ENCODE assay signal across 9 cellular contexts in the genomic region with DNA sequence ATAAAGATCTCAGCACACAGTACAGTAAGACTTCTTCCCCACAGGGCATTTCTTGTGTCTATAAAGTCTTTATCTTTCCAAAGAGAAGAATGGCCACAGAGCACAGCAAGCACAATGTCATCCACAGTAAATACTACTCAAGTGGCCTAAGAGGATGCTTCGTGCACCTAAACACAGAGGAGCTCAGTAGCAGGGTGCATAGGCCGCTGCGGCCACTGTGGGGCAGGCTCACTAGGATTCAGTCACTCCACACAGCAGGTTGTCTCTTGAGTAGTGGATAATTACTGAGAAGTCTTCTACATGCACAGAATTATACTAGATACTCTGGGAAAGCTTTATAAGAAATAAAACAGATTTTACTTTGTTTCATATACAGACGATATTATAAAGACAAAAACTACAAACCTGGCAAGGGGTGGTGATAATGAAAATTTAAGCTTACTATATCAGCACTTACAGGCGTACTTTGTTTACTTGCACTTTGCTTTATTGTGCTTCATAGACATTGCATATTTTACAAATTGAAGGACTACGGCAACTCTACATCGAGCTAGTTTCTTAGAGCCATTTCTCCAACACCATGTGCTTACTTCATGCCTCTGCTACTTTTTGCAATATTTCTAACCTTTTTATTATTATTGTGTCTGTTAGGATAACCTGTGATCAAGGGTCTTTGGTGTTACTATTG.
DNase-seq lines count a peak whose midpoint lies in the region; ATAC-seq and TF ChIP-seq lines count a peak whose summit lies in the region.
"Had no signal": no experiment of that assay in that cellular context is flagged by ENCODE, and none has a peak within 500 bp of the region (broad histone marks: within the 10 kb centered on the region; RNA-seq: fewer than 3 reads in every experiment).

No MANE protein-coding gene starts in this region.

- no peaks in the 10 kb centered on the region for H3K9me3 ChIP-seq in upper lobe of right lung

- H3K36me3 Mint-ChIP-seq in glutamatergic neuron (ENCODE audit: unreplicated experiment): no peaks in the 10 kb centered on the region

- H3K27ac ChIP-seq in upper lobe of right lung: no peak overlapping the region

- H3K4me1 Mint-ChIP-seq in glutamatergic neuron (ENCODE audit: low read depth, unreplicated experiment): peaks cover 3% of the 10 kb centered on the region

- H3K27ac Mint-ChIP-seq in glutamatergic neuron (ENCODE audit: unreplicated experiment): no peak overlapping the region

- no peak overlapping the region for H3K4me3 ChIP-seq in upper lobe of right lung

- peak; percentile 83 for ATAC-seq in upper lobe of right lung
- no peak for ATAC-seq in HG02973 (IDR thresholded peaks at IDR 0.05; ENCODE audit: unreplicated experiment)

- DNase-seq in stimulated activated CD4-positive, alpha-beta T cell treated with anti-CD3 and anti-CD28 coated beads, Interleukin-15, amount 100 ng/mL, for 24 hours: peak; percentile 22
- DNase-seq in stimulated activated CD4-positive, alpha-beta T cell treated with anti-CD3 and anti-CD28 coated beads, Interleukin-4, amount 100 ng/mL, for 24 hours: no peak
- DNase-seq in NCI-H82 (lab: John Stamatoyannopoulos, UW) (peak; percentile 43), glutamatergic neuron (peak; percentile 61), upper lobe of right lung (peak; percentile 72), NCI-H2196 treated with DMSO at 0.1 percent for 48 hours (lab: John Stamatoyannopoulos, UW; ENCODE audit: unreplicated experiment) (no peak)
- no peak for DNase-seq in stimulated activated naive CD4-positive, alpha-beta T cell (lab: John Stamatoyannopoulos, UW)
- DNase-seq: stimulated activated CD4-positive, alpha-beta T cell treated with anti-CD3 and anti-CD28 coated beads, Interleukin-2, amount 100 ng/mL, for 48 hours had no signal

- no peaks in the 10 kb centered on the region for H3K9me3 Mint-ChIP-seq in glutamatergic neuron (ENCODE audit: unreplicated experiment)

- no peak overlapping the region for H3K4me3 Mint-ChIP-seq in glutamatergic neuron (ENCODE audit: unreplicated experiment)

- H3K4me1 ChIP-seq in upper lobe of right lung: peaks cover 5% of the 10 kb centered on the region

- intact Hi-C loops in upper lobe of right lung (cut with DNase I): no loop called here

- peak; percentile 50 for TF ChIP-seq CTCF in glutamatergic neuron (IDR thresholded peaks at IDR 0.05; ENCODE audit: partially characterized antibody, unreplicated experiment)
- TF ChIP-seq CTCF in upper lobe of right lung (IDR thresholded peaks at IDR 0.05): peak; percentile 43

- H3K27me3 ChIP-seq in upper lobe of right lung: no peaks in the 10 kb centered on the region

- no peaks in the 10 kb centered on the region for H3K36me3 ChIP-seq in upper lobe of right lung

- no peaks in the 10 kb centered on the region for H3K27me3 Mint-ChIP-seq in glutamatergic neuron (ENCODE audit: unreplicated experiment)

Comparison
In these comparisons a context has a peak if more than half of its experiments do, and no peak if none do; other contexts are left out.
1. DNase-seq: peak in stimulated activated CD4-positive, alpha-beta T cell treated with anti-CD3 and anti-CD28 coated beads, Interleukin-15, amount 100 ng/mL, for 24 hours (single experiment), NCI-H82 (single experiment), glutamatergic neuron (single experiment) and upper lobe of right lung (single experiment); none in stimulated activated CD4-positive, alpha-beta T cell treated with anti-CD3 and anti-CD28 coated beads, Interleukin-4, amount 100 ng/mL, for 24 hours (single experiment), NCI-H2196 treated with DMSO at 0.1 percent for 48 hours (single experiment) and stimulated activated naive CD4-positive, alpha-beta T cell (0 of 6).